In the genomic region with DNA sequence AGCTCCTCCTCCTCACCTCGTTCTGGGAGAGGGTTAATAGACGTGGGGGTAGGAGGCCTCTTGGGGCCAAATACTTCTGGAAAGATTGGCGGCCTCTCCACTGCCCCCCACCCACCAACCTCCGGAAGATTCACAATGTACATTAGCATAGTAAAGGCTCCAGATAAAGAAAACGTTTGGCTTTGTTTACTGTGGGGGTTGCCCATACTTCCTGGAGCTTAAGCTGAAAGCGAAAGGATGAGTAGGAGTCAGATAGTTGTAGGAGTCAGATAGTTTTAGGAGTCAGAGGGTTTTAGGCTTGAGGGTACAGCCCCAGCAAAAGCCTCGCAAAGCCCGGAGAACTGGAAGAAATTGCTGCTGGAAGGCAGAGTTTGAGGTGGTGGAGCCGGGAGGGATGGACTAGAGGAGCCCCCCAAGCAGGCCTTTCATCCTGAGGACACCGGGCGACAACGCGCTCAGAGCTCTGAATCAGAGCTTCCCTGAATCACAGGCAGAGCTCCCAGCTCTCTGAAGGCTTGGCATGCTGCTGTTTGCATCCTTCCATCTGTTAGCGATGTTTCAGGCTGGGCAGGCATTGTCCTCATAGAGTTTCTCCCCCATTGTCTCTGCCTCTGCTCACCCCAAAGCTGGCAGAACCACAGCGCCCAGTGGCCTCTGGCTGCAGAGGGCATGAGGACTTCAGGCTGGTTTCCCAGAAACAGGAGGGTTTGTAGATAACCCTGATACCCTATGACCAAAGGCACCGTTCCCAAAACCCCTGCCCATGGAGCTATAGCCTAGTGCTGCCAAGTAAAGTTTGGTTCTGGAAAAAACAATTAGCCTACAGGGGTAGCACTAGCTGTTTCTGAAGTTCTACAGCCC, we compare ENCODE assay signal across 10 cellular contexts.
A peak's percentile ranks its signal among the peaks of the same experiment; 100 is the strongest.
DNase-seq lines count a peak whose midpoint lies in the region; ATAC-seq, FAIRE-seq and TF ChIP-seq lines count a peak whose summit lies in the region.
"Had no signal": no experiment of that assay in that cellular context is flagged by ENCODE, and none has a peak within 500 bp of the region (broad histone marks: within the 10 kb centered on the region; RNA-seq: fewer than 3 reads in every experiment).

No MANE protein-coding gene starts in this region.

- peaks cover 15% of the 10 kb centered on the region for H3K27me3 Mint-ChIP-seq in nephron (ENCODE audit: low read depth)

- H3K27ac ChIP-seq in ascending aorta (peak overlapping the region; percentile 62 to 69), kidney (ENCODE audit: low read depth in 2 of 2, low read length in 2 of 2) (peak overlapping the region in 1 of 2 donors; percentile 9), small intestine (ENCODE audit: low read depth in 1 of 2, low read length in 1 of 2) (peak overlapping the region in 1 of 2 donors; percentile 57)

- 39 to 47% (median 42%) methylated on average over 11 to 16 of the region's 16 CpGs for WGBS in small intestine, 3 donors

- H3K27ac Mint-ChIP-seq in nephron = peak overlapping the region; percentile 89 to 97 (median 96)
- H3K27ac Mint-ChIP-seq: memory B cell had no signal

- no peak for ATAC-seq in HG03565 (IDR thresholded peaks at IDR 0.05; ENCODE audit: unreplicated experiment)

- H3K9me3 ChIP-seq in ascending aorta (no peaks in the 10 kb centered on the region), kidney (ENCODE audit: control insufficient read depth in 1 of 2, low read length in 2 of 2) (no peaks in the 10 kb centered on the region), small intestine (ENCODE audit: control insufficient read depth, low read depth) (no peaks in the 10 kb centered on the region)

- H3K9ac ChIP-seq in kidney (ENCODE audit: low read length in 2 of 2) = peak overlapping the region in 1 of 2 donors; percentile 7

- H3K9me3 Mint-ChIP-seq in nephron = peaks cover 8% of the 10 kb centered on the region
- H3K9me3 Mint-ChIP-seq: memory B cell had no signal

- no peak overlapping the region for H3K4me3 ChIP-seq in ascending aorta
- no peak overlapping the region for H3K4me3 ChIP-seq in kidney (ENCODE audit: low read length in 2 of 2)
- H3K4me3 ChIP-seq in small intestine (ENCODE audit: low read depth in 1 of 2, low read length in 2 of 2) = no peak overlapping the region

- H3K27me3 ChIP-seq in ascending aorta (no peaks in the 10 kb centered on the region), small intestine (ENCODE audit: control insufficient read depth in 2 of 2, insufficient read depth in 2 of 2, low read length in 2 of 2) (peaks cover 0 to 4% of the 10 kb centered on the region in 2 donors)

- TF ChIP-seq CTCF in ascending aorta (IDR thresholded peaks at IDR 0.05) (no peak), nephron (IDR thresholded peaks at IDR 0.05; ENCODE audit: unreplicated experiment in 3 of 3) (no peak), kidney (IDR thresholded peaks at IDR 0.05; ENCODE audit: borderline replicate concordance, extremely low read depth, insufficient read depth) (no peak)

- FAIRE-seq in kidney (lab: Jason Lieb, UNC) = no peak
- FAIRE-seq in small intestine (lab: Jason Lieb, UNC) = no peak

- H3K4me1 ChIP-seq in ascending aorta = peaks cover 0 to 19% of the 10 kb centered on the region in 2 donors
- peaks cover 4 to 14% of the 10 kb centered on the region in 2 donors for H3K4me1 ChIP-seq in kidney (ENCODE audit: control insufficient read depth in 1 of 2, insufficient read depth in 1 of 2, low read depth in 1 of 2, low read length in 2 of 2)
- no peaks in the 10 kb centered on the region for H3K4me1 ChIP-seq in small intestine (ENCODE audit: control insufficient read depth in 2 of 2, insufficient read depth in 1 of 2, low read depth in 1 of 2, low read length in 1 of 2)

- intact Hi-C loops in ascending aorta (cut with DNase I) = loop anchor here (5.0 kb wide), 3 partner anchors 270 to 450 kb away; no protein-coding TSS in a partner anchor
- intact Hi-C loops in kidney (cut with DNase I) = no loop called here

- DNase-seq in GM03348 (ENCODE audit: low spot score) (peak; percentile 52), M059J (ENCODE audit: low read depth) (peak; percentile 62), ascending aorta (ENCODE audit: low spot score in 2 of 2) (no peak), kidney (no peak), NCI-H1105 (lab: John Stamatoyannopoulos, UW) (no peak), small intestine (no peak)
- DNase-seq: SW 1271 had no signal

- H3K4me1 Mint-ChIP-seq in nephron = peaks cover 42% of the 10 kb centered on the region

- H3K4me3 Mint-ChIP-seq in nephron = peak overlapping the region; percentile 3 to 61 (median 57)
- H3K4me3 Mint-ChIP-seq: memory B cell had no signal

- H3K36me3 ChIP-seq in ascending aorta (no peaks in the 10 kb centered on the region), kidney (ENCODE audit: control insufficient read depth in 1 of 2, insufficient read depth in 2 of 2, low read length in 2 of 2) (no peaks in the 10 kb centered on the region), small intestine (ENCODE audit: control insufficient read depth in 2 of 2, insufficient read depth in 2 of 2, low read length in 2 of 2) (no peaks in the 10 kb centered on the region)

- no peaks in the 10 kb centered on the region for H3K36me3 Mint-ChIP-seq in nephron (ENCODE audit: low read depth)
- H3K36me3 Mint-ChIP-seq: memory B cell had no signal

Comparison
In these comparisons a context has a peak if more than half of its experiments do, and no peak if none do; other contexts are left out.
1. DNase-seq: peak in GM03348 (single experiment) and M059J (single experiment); none in ascending aorta (0 of 2), kidney (single experiment), NCI-H1105 (single experiment) and small intestine (single experiment).